In the genomic region with DNA sequence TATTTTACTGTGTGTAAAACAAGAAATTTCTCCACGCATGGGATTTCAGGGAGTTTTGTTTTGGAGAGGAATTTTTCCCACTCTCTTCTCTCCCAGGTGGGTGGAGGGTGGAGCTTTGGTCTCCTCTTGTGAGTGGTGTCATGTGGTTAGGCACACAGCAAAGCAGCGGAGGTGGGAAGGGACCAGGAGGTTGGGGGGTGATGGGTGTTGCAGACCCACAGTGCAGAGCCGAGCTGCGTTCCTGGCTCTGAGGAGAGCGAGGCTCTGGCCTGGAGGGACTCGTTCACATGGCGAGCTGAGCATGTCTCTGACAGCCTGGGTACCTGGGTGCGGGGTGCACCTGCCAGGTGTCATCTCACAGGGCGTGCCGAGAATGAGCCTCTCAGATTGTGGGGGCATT, we compare ENCODE assay signal across 26 cellular contexts.
"Had no signal": no experiment of that assay in that cellular context is flagged by ENCODE, and none has a peak within 500 bp of the region (broad histone marks: within the 10 kb centered on the region; RNA-seq: fewer than 3 reads in every experiment).

No MANE protein-coding gene starts in this region.

- H3K27ac ChIP-seq: ascending aorta, cardiac muscle cell, SJCRH30, SK-N-MC had no signal

- FAIRE-seq: K562, TTC549 had no signal

- H3K4me1 ChIP-seq: ascending aorta had no signal

- H3K4me1 Mint-ChIP-seq: activated CD4-positive, alpha-beta T cell treated with anti-CD3 and anti-CD28 coated beads, Interleukin-2, amount 10 ng/mL, durations not matched to agents 24 days and 14 days; activated naive CD4-positive, alpha-beta T cell treated with anti-CD3 and anti-CD28 coated beads, Interleukin-2, amount 50 U/mL, for 24 hours; activated naive CD8-positive, alpha-beta T cell treated with anti-CD3 and anti-CD28 coated beads, Interleukin-2, amount 10 ng/mL, durations not matched to agents 7 days and 5 days; activated T-helper 17 cell treated with anti-CD3 and anti-CD28 coated beads, Interleukin-2, amount 50 U/mL, for 72 hours had no signal

- H3K9me3 Mint-ChIP-seq: activated CD4-positive, alpha-beta T cell treated with anti-CD3 and anti-CD28 coated beads, Interleukin-2, amount 10 ng/mL, durations not matched to agents 24 days and 14 days; activated CD8-positive, alpha-beta T cell treated with anti-CD3 and anti-CD28 coated beads for 36 hours; activated naive CD4-positive, alpha-beta T cell treated with anti-CD3 and anti-CD28 coated beads, Interleukin-2, amount 50 U/mL, for 24 hours; activated naive CD8-positive, alpha-beta T cell treated with anti-CD3 and anti-CD28 coated beads, Interleukin-2, amount 10 ng/mL, durations not matched to agents 7 days and 5 days; activated T-cell treated with anti-CD3 and anti-CD28 coated beads, Interleukin-2, amount 50 U/mL, for 72 hours; activated T-helper 17 cell treated with anti-CD3 and anti-CD28 coated beads, Interleukin-2, amount 50 U/mL, for 72 hours had no signal

- DNase-seq: activated CD4-positive, alpha-beta T cell treated with anti-CD3 and anti-CD28 coated beads, Interleukin-2, amount 10 ng/mL, durations not matched to agents 24 days and 14 days; activated CD4-positive, alpha-beta T cell treated with anti-CD3 and anti-CD28 coated beads, Interleukin-2, amount 50 U/mL, for 4 hours; activated CD8-positive, alpha-beta T cell treated with anti-CD3 and anti-CD28 coated beads for 36 hours; activated effector memory CD4-positive, alpha-beta T cell treated with anti-CD3 and anti-CD28 coated beads, Interleukin-2, amount 50 U/mL, for 16 hours; activated naive CD4-positive, alpha-beta T cell; activated naive CD8-positive, alpha-beta T cell treated with anti-CD3 and anti-CD28 coated beads, Interleukin-2, amount 10 ng/mL, durations not matched to agents 7 days and 5 days; activated T-cell treated with anti-CD3 and anti-CD28 coated beads, Interleukin-2, amount 50 U/mL, for 1 hour; activated T-cell treated with anti-CD3 and anti-CD28 coated beads, Interleukin-2, amount 50 U/mL, for 72 hours; amygdala; NCI-H1092 treated with DMSO at 0.1 percent for 48 hours; NCI-H146; NCI-H187; NCI-H2107; NCI-H524 treated with DMSO at 0.1 percent for 48 hours; NK-92 treated with Interleukin-12 subunit alpha and Interleukin-12 subunit beta, amount 100 ng/mL, for 24 hours; SHP77; SJCRH30; T1000 had no signal

- H3K4me3 Mint-ChIP-seq: activated CD4-positive, alpha-beta T cell treated with anti-CD3 and anti-CD28 coated beads, Interleukin-2, amount 10 ng/mL, durations not matched to agents 24 days and 14 days; activated CD8-positive, alpha-beta T cell treated with anti-CD3 and anti-CD28 coated beads for 36 hours; activated naive CD4-positive, alpha-beta T cell treated with anti-CD3 and anti-CD28 coated beads, Interleukin-2, amount 50 U/mL, for 24 hours; activated naive CD8-positive, alpha-beta T cell treated with anti-CD3 and anti-CD28 coated beads, Interleukin-2, amount 10 ng/mL, durations not matched to agents 7 days and 5 days; activated T-cell treated with anti-CD3 and anti-CD28 coated beads, Interleukin-2, amount 50 U/mL, for 72 hours; activated T-helper 17 cell treated with anti-CD3 and anti-CD28 coated beads, Interleukin-2, amount 50 U/mL, for 72 hours had no signal

- H3K27me3 Mint-ChIP-seq: activated CD4-positive, alpha-beta T cell treated with anti-CD3 and anti-CD28 coated beads, Interleukin-2, amount 10 ng/mL, durations not matched to agents 24 days and 14 days; activated CD8-positive, alpha-beta T cell treated with anti-CD3 and anti-CD28 coated beads for 36 hours had no signal

- H3K27ac Mint-ChIP-seq: activated CD4-positive, alpha-beta T cell treated with anti-CD3 and anti-CD28 coated beads, Interleukin-2, amount 10 ng/mL, durations not matched to agents 24 days and 14 days; activated CD8-positive, alpha-beta T cell treated with anti-CD3 and anti-CD28 coated beads for 36 hours; activated naive CD4-positive, alpha-beta T cell treated with anti-CD3 and anti-CD28 coated beads, Interleukin-2, amount 50 U/mL, for 24 hours; activated naive CD8-positive, alpha-beta T cell treated with anti-CD3 and anti-CD28 coated beads, Interleukin-2, amount 10 ng/mL, durations not matched to agents 7 days and 5 days; activated T-cell treated with anti-CD3 and anti-CD28 coated beads, Interleukin-2, amount 50 U/mL, for 72 hours; activated T-helper 17 cell treated with anti-CD3 and anti-CD28 coated beads, Interleukin-2, amount 50 U/mL, for 72 hours had no signal

- H3K9me3 ChIP-seq: ascending aorta, SJCRH30 had no signal

- ATAC-seq: activated CD8-positive, alpha-beta T cell treated with anti-CD3 and anti-CD28 coated beads for 36 hours; activated T-cell treated with anti-CD3 and anti-CD28 coated beads, Interleukin-2, amount 50 U/mL, for 72 hours; activated T-helper 17 cell treated with anti-CD3 and anti-CD28 coated beads, Interleukin-2, amount 50 U/mL, for 72 hours; K562; Panc1 had no signal

- H3K36me3 ChIP-seq: ascending aorta, cardiac muscle cell, SJCRH30 had no signal

- H3K27me3 ChIP-seq: ascending aorta, cardiac muscle cell, SJCRH30 had no signal

- H3K4me3 ChIP-seq: ascending aorta, cardiac muscle cell, K562, SJCRH30, SK-N-MC had no signal

- H3K36me3 Mint-ChIP-seq: activated naive CD4-positive, alpha-beta T cell treated with anti-CD3 and anti-CD28 coated beads, Interleukin-2, amount 50 U/mL, for 24 hours; activated naive CD8-positive, alpha-beta T cell treated with anti-CD3 and anti-CD28 coated beads, Interleukin-2, amount 10 ng/mL, durations not matched to agents 7 days and 5 days had no signal
